In the genomic region with DNA sequence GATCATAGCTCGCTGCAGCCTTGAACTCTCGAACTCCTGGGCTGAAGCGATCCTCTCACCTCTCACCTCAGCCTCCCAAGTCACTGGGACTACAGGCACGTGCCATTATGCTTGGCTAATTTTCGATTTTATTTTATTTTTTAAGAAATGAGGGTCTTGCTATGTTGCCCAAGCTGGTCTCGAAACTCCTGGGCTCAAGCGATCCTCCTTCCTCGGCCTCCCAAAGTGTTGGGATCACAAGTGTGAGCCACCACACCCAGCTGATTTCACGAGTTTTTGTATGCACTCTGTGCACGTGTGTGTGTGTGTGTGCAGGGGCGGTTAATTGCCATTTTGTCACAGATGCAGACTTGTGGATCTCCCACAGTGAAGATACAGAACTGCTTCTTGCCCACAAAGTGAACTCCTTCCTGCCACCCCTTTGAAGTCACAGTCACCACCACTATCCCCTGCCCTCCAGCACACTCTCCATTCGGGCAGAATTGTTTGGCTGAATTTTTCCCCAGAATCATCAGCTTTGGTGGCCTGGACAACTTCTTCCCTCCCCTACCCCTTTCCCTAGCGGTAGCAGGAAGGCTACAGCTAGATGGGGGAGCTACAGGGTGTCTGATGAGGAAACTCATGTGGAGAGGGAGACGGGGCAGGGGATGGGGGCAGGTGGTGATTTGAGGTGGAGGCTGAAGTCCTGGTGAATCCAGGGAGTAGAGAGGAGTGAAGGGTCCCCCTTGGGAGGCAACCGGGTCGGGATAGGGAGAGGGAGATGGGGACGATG, we compare ENCODE assay signal across 13 cellular contexts. TPM values are rescaled to one million over a fixed set of nuclear protein-coding genes. Genes with fewer than 3 reads are reported as not detected.
DNase-seq lines count a peak whose midpoint lies in the region; ATAC-seq and TF ChIP-seq lines count a peak whose summit lies in the region.
"Had no signal": no experiment of that assay in that cellular context is flagged by ENCODE, and none has a peak within 500 bp of the region (broad histone marks: within the 10 kb centered on the region; RNA-seq: fewer than 3 reads in every experiment).

No MANE protein-coding gene starts in this region.

- H3K27me3 Mint-ChIP-seq in activated CD4-positive, alpha-beta T cell treated with anti-CD3 and anti-CD28 coated beads, Interleukin-2, amount 10 ng/mL, durations not matched to agents 7 days and 5 days = peaks cover 17% of the 10 kb centered on the region
- peaks cover 4% of the 10 kb centered on the region for H3K27me3 Mint-ChIP-seq in activated CD4-positive, alpha-beta memory T cell treated with anti-CD3 and anti-CD28 coated beads for 36 hours

- peak overlapping the region; percentile 26 for H3K4me3 ChIP-seq in RWPE2 (ENCODE audit: severe bottlenecking)
- H3K4me3 ChIP-seq in iPS-11a (ENCODE audit: low read depth, low read length) = peak overlapping the region; percentile 27
- H3K4me3 ChIP-seq in psoas muscle = peak overlapping the region; percentile 25
- H3K4me3 ChIP-seq: ascending aorta had no signal

- ATAC-seq in RWPE2 (ENCODE audit: low read depth) = no peak
- no peak for ATAC-seq in psoas muscle

- H3K27me3 ChIP-seq in RWPE2 (ENCODE audit: insufficient read depth, poor library complexity, severe bottlenecking) (no peaks in the 10 kb centered on the region), psoas muscle (ENCODE audit: insufficient read depth in 3 of 3, low read length in 2 of 3) (peaks cover 0 to 72% (median 18%) of the 10 kb centered on the region in 3 donors)

- no peak overlapping the region for H3K4me3 Mint-ChIP-seq in activated CD4-positive, alpha-beta T cell treated with anti-CD3 and anti-CD28 coated beads, Interleukin-2, amount 10 ng/mL, durations not matched to agents 7 days and 5 days
- H3K4me3 Mint-ChIP-seq in activated CD4-positive, alpha-beta memory T cell treated with anti-CD3 and anti-CD28 coated beads for 36 hours = no peak overlapping the region
- H3K4me3 Mint-ChIP-seq: activated B cell treated with CpG ODN at 0.5 μM for 24 hours had no signal

- intact Hi-C loops in psoas muscle (cut with DNase I) = no loop called here
- intact Hi-C loops in activated CD4-positive, alpha-beta memory T cell treated with anti-CD3 and anti-CD28 coated beads for 36 hours (cut with micrococcal nuclease) = no loop called here

- CTCF ChIA-PET in activated CD4-positive, alpha-beta T cell treated with anti-CD3 and anti-CD28 coated beads, Interleukin-2, amount 10 ng/mL, durations not matched to agents 7 days and 5 days (lab: Charles Lee) = interaction anchor here (0.6 to 1.8 kb wide), 3 partner anchors 9 to 55 kb away, joined by 3 to 11 read pairs (median 3); no protein-coding TSS in a partner anchor
- CTCF ChIA-PET in activated CD4-positive, alpha-beta memory T cell treated with anti-CD3 and anti-CD28 coated beads for 36 hours (lab: Charles Lee) = interaction anchor here (1.0 to 1.2 kb wide), 6 partner anchors 8 to 180 kb away, joined by 3 read pairs; no protein-coding TSS in a partner anchor

- H3K36me3 ChIP-seq in RWPE2 (ENCODE audit: low read depth) (no peaks in the 10 kb centered on the region), psoas muscle (ENCODE audit: insufficient read depth in 1 of 2, low read depth in 1 of 2) (no peaks in the 10 kb centered on the region)
- H3K36me3 ChIP-seq: ascending aorta, tibial nerve had no signal

- no peaks in the 10 kb centered on the region for H3K4me1 ChIP-seq in RWPE2 (ENCODE audit: insufficient read depth, poor library complexity, severe bottlenecking)
- H3K4me1 ChIP-seq in psoas muscle = no peaks in the 10 kb centered on the region
- H3K4me1 ChIP-seq: foreskin keratinocyte had no signal

- TF ChIP-seq CTCF in RWPE2 (IDR thresholded peaks at IDR 0.05; ENCODE audit: poor library complexity, severe bottlenecking) (no peak), psoas muscle (IDR thresholded peaks at IDR 0.05) (no peak)

- no peaks in the 10 kb centered on the region for H3K9me3 Mint-ChIP-seq in activated CD4-positive, alpha-beta T cell treated with anti-CD3 and anti-CD28 coated beads, Interleukin-2, amount 10 ng/mL, durations not matched to agents 7 days and 5 days
- no peaks in the 10 kb centered on the region for H3K9me3 Mint-ChIP-seq in activated CD4-positive, alpha-beta memory T cell treated with anti-CD3 and anti-CD28 coated beads for 36 hours
- H3K9me3 Mint-ChIP-seq: activated B cell treated with CpG ODN at 0.5 μM for 24 hours had no signal

- H3K4me1 Mint-ChIP-seq in activated CD4-positive, alpha-beta T cell treated with anti-CD3 and anti-CD28 coated beads, Interleukin-2, amount 10 ng/mL, durations not matched to agents 7 days and 5 days = peaks cover 5% of the 10 kb centered on the region
- H3K4me1 Mint-ChIP-seq in activated CD4-positive, alpha-beta memory T cell treated with anti-CD3 and anti-CD28 coated beads for 36 hours (ENCODE audit: low read depth) = peaks cover 2% of the 10 kb centered on the region

- WGBS in psoas muscle, 3 donors = 50 to 54% (median 54%) methylated on average over 17 of the region's 17 CpGs

- H3K27ac Mint-ChIP-seq in activated CD4-positive, alpha-beta T cell treated with anti-CD3 and anti-CD28 coated beads, Interleukin-2, amount 10 ng/mL, durations not matched to agents 7 days and 5 days = peak overlapping the region; percentile 46
- H3K27ac Mint-ChIP-seq in activated CD4-positive, alpha-beta memory T cell treated with anti-CD3 and anti-CD28 coated beads for 36 hours = no peak overlapping the region
- H3K27ac Mint-ChIP-seq: activated B cell treated with CpG ODN at 0.5 μM for 24 hours had no signal

- H3K9me3 ChIP-seq in RWPE2 (ENCODE audit: severe bottlenecking) (no peaks in the 10 kb centered on the region), psoas muscle (no peaks in the 10 kb centered on the region)
- H3K9me3 ChIP-seq: ascending aorta, tibial nerve had no signal

- no peaks in the 10 kb centered on the region for H3K36me3 Mint-ChIP-seq in activated CD4-positive, alpha-beta T cell treated with anti-CD3 and anti-CD28 coated beads, Interleukin-2, amount 10 ng/mL, durations not matched to agents 7 days and 5 days (ENCODE audit: low read depth)
- H3K36me3 Mint-ChIP-seq in activated CD4-positive, alpha-beta memory T cell treated with anti-CD3 and anti-CD28 coated beads for 36 hours = no peaks in the 10 kb centered on the region

- H3K27ac ChIP-seq in RWPE2 (ENCODE audit: poor library complexity, severe bottlenecking) (no peak overlapping the region), psoas muscle (no peak overlapping the region)
- H3K27ac ChIP-seq: ascending aorta, tibial nerve had no signal

- POLR2A ChIA-PET in activated CD4-positive, alpha-beta T cell treated with anti-CD3 and anti-CD28 coated beads, Interleukin-2, amount 10 ng/mL, durations not matched to agents 7 days and 5 days (lab: Charles Lee) = no interaction called here
- POLR2A ChIA-PET in activated CD4-positive, alpha-beta memory T cell treated with anti-CD3 and anti-CD28 coated beads for 36 hours (lab: Charles Lee) = interaction anchor here (0.6 kb wide), 1 partner anchor 256 kb away, joined by 3 read pairs; no protein-coding TSS in a partner anchor

- no peak for DNase-seq in activated CD4-positive, alpha-beta T cell treated with anti-CD3 and anti-CD28 coated beads, Interleukin-2, amount 10 ng/mL, durations not matched to agents 7 days and 5 days
- no peak for DNase-seq in activated CD4-positive, alpha-beta T cell treated with anti-CD3 and anti-CD28 coated beads for 4 hours
- DNase-seq in RWPE2 (ENCODE audit: low spot score) (no peak), psoas muscle (no peak), iPS-NIHi11 (ENCODE audit: low spot score) (no peak), SK-N-DZ (ENCODE audit: low spot score) (no peak)
- no peak for DNase-seq in activated CD4-positive, alpha-beta memory T cell treated with anti-CD3 and anti-CD28 coated beads for 36 hours

RNA-seq across cellular contexts. Expression of a gene that starts 59.6 kb away (rescaled TPM):
- total RNA-seq in activated CD4-positive, alpha-beta T cell treated with anti-CD3 and anti-CD28 coated beads, Interleukin-2, amount 10 ng/mL, durations not matched to agents 7 days and 5 days = under 1 TPM; 0.06 to 0.20 TPM
- total RNA-seq in psoas muscle = not detected
- polyA plus RNA-seq in psoas muscle = under 1 TPM in 1 of 3 donors, not detected in 2; 0.06 TPM
- total RNA-seq in activated CD4-positive, alpha-beta memory T cell treated with anti-CD3 and anti-CD28 coated beads for 36 hours = under 1 TPM in 1 of 2 experiments, not detected in 1; 0.14 TPM
- polyA plus RNA-seq in SK-N-DZ (2014; cell fraction: cytosol; rRNA removed) = 0.37 and 2.6 TPM in 2 replicates
- polyA plus RNA-seq in SK-N-DZ (2014; cell fraction: nucleus; rRNA removed) = 2.1 and 2.8 TPM in 2 replicates
- total RNA-seq: A172, activated B cell treated with CpG ODN at 0.5 μM for 24 hours, ascending aorta, tibial nerve had no signal
